In the genomic region with DNA sequence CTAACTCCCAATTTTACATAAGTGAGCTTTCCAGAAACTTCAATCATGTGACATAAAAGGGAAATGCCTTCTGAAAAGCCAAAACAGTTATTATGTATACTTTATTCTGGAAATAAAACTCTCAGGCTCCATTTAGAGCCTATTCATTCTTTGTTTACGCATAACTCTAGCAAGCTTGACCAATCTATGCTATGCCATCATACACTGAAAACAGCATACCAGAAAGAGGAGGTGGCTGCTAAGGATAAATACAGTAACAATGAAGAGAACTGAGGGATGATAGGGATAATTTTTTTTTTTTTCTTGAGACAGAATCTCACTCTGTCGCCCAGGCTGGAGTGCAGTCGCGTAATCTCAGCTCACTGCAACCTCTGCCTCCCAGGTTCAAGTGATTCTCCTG, we compare ENCODE assay signal across 18 cellular contexts. TPM values are rescaled to one million over a fixed set of nuclear protein-coding genes. Genes with fewer than 3 reads are reported as not detected.
DNase-seq lines count a peak whose midpoint lies in the region; ATAC-seq and TF ChIP-seq lines count a peak whose summit lies in the region.
"Had no signal": no experiment of that assay in that cellular context is flagged by ENCODE, and none has a peak within 500 bp of the region (broad histone marks: within the 10 kb centered on the region; RNA-seq: fewer than 3 reads in every experiment).

No MANE protein-coding gene starts in this region.

- no peak overlapping the region for H3K4ac ChIP-seq in mesenchymal stem cell (ENCODE audit: low read depth in 1 of 2, low read length in 2 of 2)

- H3K18ac ChIP-seq in mesenchymal stem cell (ENCODE audit: low read depth in 1 of 2, low read length in 2 of 2) = no peak overlapping the region

- ATAC-seq in esophagus mucosa = no peak

- no peaks in the 10 kb centered on the region for H3K79me1 ChIP-seq in mesenchymal stem cell (replicated peaks; ENCODE audit: low read length, poor library complexity, severe bottlenecking)

- 100% methylated on average over 1 of the region's 4 CpGs for WGBS in mesenchymal stem cell
- 92 to 96% methylated on average over 4 of the region's 4 CpGs for WGBS in transverse colon (ENCODE audit: low coverage in 1 of 2), 2 donors

- peak; percentile 1 for DNase-seq in EL
- peak; percentile 0 for DNase-seq in NCI-H69 (lab: John Stamatoyannopoulos, UW)
- peak; percentile 23 for DNase-seq in dedifferentiated amniotic fluid mesenchymal stem cell (ENCODE audit: extremely low spot score)
- peak; percentile 10 for DNase-seq in mesenchymal stem cell
- no peak for DNase-seq in transverse colon
- DNase-seq in midbrain (lab: John Stamatoyannopoulos, UW) = no peak
- DNase-seq in NCI-H146 treated with DMSO at 0.1 percent for 48 hours (lab: John Stamatoyannopoulos, UW; ENCODE audit: unreplicated experiment) = no peak
- DNase-seq: ACHN; AML-193; CD4-positive, alpha-beta T cell; DMS153; DMS79; GM23248 had no signal

- no peak overlapping the region for H4K91ac ChIP-seq in mesenchymal stem cell (ENCODE audit: low read length)

- in situ Hi-C loops in transverse colon (cut with MboI; ENCODE audit: low pct_ligation_motif_present in 1 of 4, low pct_unique_long_range_greater_than_20kb in 1 of 4, low sequenced_read_pairs in 3 of 4) = no loop called here

- H3K9ac ChIP-seq in mesenchymal stem cell (ENCODE audit: low read length) = no peak overlapping the region
- H3K9ac ChIP-seq: GM23248 had no signal

- H3K9me3 ChIP-seq in mesenchymal stem cell (ENCODE audit: control insufficient read depth, low read length) (no peaks in the 10 kb centered on the region), transverse colon (no peaks in the 10 kb centered on the region)
- H3K9me3 ChIP-seq: HAP-1 had no signal

- no peak overlapping the region for H3K27ac ChIP-seq in mesenchymal stem cell (ENCODE audit: low read length, poor library complexity, severe bottlenecking)
- H3K27ac ChIP-seq in transverse colon = no peak overlapping the region
- H3K27ac ChIP-seq: C4-2B, GM23248 had no signal

- TF ChIP-seq POLR2A in transverse colon (IDR thresholded peaks at IDR 0.05) = no peak

- H3K27me3 ChIP-seq in mesenchymal stem cell (ENCODE audit: control insufficient read depth in 1 of 2, insufficient read depth in 1 of 2, low read length in 2 of 2) (no peaks in the 10 kb centered on the region), transverse colon (no peaks in the 10 kb centered on the region)

- TF ChIP-seq CTCF in transverse colon (IDR thresholded peaks at IDR 0.05) = no peak

- intact Hi-C loops in transverse colon (cut with DNase I; ENCODE audit: low total_unique reads) = no loop called here

- H3K23ac ChIP-seq in mesenchymal stem cell (ENCODE audit: low read length in 2 of 2) = no peak overlapping the region

- no peak overlapping the region for H2BK15ac ChIP-seq in mesenchymal stem cell (ENCODE audit: low read depth, poor library complexity, severe bottlenecking)

- no peak overlapping the region for H3K14ac ChIP-seq in mesenchymal stem cell (ENCODE audit: low read length in 2 of 2)

- H4K8ac ChIP-seq in mesenchymal stem cell (ENCODE audit: low read length) = no peak overlapping the region

- no peak overlapping the region for H3K4me3 ChIP-seq in mesenchymal stem cell (ENCODE audit: insufficient read depth in 1 of 2, low read depth in 1 of 2, low read length in 2 of 2)
- no peak overlapping the region for H3K4me3 ChIP-seq in transverse colon
- H3K4me3 ChIP-seq: GM23248, HAP-1 had no signal

- H2AK5ac ChIP-seq in mesenchymal stem cell (ENCODE audit: low read length, severe bottlenecking) = no peak overlapping the region

- no peak overlapping the region for H3K4me2 ChIP-seq in mesenchymal stem cell (ENCODE audit: low read length, poor library complexity, severe bottlenecking)

- H3K4me1 ChIP-seq in mesenchymal stem cell (ENCODE audit: control insufficient read depth, insufficient read depth, low read depth, low read length) = no peaks in the 10 kb centered on the region
- no peaks in the 10 kb centered on the region for H3K4me1 ChIP-seq in transverse colon
- H3K4me1 ChIP-seq: HAP-1 had no signal

- no peak overlapping the region for H2BK5ac ChIP-seq in mesenchymal stem cell (ENCODE audit: low read depth, low read length, poor library complexity, severe bottlenecking)

- no peak overlapping the region for H2BK120ac ChIP-seq in mesenchymal stem cell (ENCODE audit: low read depth, low read length)

- H2AFZ ChIP-seq in mesenchymal stem cell (ENCODE audit: low read depth, low read length) = no peak overlapping the region
- H2AFZ ChIP-seq: GM23248 had no signal

- no peak for TF ChIP-seq EP300 in transverse colon (IDR thresholded peaks at IDR 0.05; ENCODE audit: low read depth)

- H2BK12ac ChIP-seq in mesenchymal stem cell (ENCODE audit: low read length in 2 of 2) = no peak overlapping the region

- H3K36me3 ChIP-seq in mesenchymal stem cell (ENCODE audit: control insufficient read depth in 1 of 2, insufficient read depth in 2 of 2, low read depth in 1 of 2, low read length in 2 of 2) (no peaks in the 10 kb centered on the region), transverse colon (no peaks in the 10 kb centered on the region)
- H3K36me3 ChIP-seq: HAP-1 had no signal

RNA-seq across cellular contexts. Expression of a gene that starts 24.4 kb away (rescaled TPM):
- 1.6 TPM for polyA plus RNA-seq in mesenchymal stem cell (2013, experiment 1 of 2)
- polyA plus RNA-seq in mesenchymal stem cell (2013, experiment 2 of 2) = 1.5 TPM
- 1 to 10 TPM in 2 of 4 donors, under 1 TPM in 1, not detected in 1; 0.79 to 7.6 (median 1.2) TPM for total RNA-seq in transverse colon
- 0.56 TPM for total RNA-seq in esophagus mucosa
- total RNA-seq: GM23248, HT-29 had no signal
- polyA plus RNA-seq: GM23248 had no signal

RNA-seq across cellular contexts. Expression of a gene that starts 50.1 kb away (rescaled TPM):
- polyA plus RNA-seq in mesenchymal stem cell (2013, experiment 1 of 2) = not detected
- 0.04 TPM for polyA plus RNA-seq in mesenchymal stem cell (2013, experiment 2 of 2)
- total RNA-seq in transverse colon (not detected), esophagus mucosa (0.12 TPM)
- total RNA-seq: GM23248, HT-29 had no signal
- polyA plus RNA-seq: BJ, GM23248 had no signal

Comparison
In these comparisons a context has a peak if more than half of its experiments do, and no peak if none do; other contexts are left out.
1. DNase-seq: peak in EL (single experiment), NCI-H69 (single experiment), dedifferentiated amniotic fluid mesenchymal stem cell (single experiment) and mesenchymal stem cell (single experiment); none in transverse colon (single experiment), midbrain (single experiment) and NCI-H146 treated with DMSO at 0.1 percent for 48 hours (single experiment).